In the genomic region with DNA sequence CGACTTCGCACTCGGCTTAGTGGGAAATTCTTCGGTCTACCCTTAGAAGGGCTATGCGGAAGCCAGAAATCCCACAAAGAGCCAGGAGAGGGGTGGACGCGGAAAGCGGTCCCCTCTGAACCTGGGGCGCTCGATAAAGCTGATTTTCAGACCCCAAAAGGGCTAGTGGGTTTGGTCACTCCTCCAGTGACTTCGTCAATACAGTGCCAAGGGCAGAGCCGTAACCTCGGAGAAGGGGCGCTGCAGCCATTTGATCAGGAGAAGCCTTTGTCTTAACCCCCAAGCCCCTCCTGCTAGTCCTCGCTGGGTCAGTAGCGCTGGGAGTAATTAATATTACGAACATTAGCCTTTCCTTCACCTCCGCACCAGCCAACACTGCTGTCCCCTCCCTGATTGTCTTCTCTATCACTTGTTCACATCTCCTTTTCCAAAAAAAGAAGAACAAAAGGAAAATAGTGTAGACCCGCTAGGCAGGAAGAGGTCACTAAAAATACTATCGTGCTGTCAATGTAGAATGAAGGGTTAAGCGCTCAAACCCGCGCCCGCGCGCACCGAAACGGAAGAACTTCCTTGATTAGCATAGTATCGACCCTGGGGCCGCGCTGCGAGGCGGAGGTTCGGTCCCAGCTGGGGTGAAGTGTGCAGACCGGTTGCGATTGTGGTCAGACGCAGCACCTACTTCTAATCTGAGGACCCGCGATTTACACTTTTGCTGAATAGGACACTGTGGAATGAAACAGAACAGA, we compare ENCODE assay signal across 8 cellular contexts.
DNase-seq lines count a peak whose midpoint lies in the region; ATAC-seq, FAIRE-seq and TF ChIP-seq lines count a peak whose summit lies in the region.

No MANE protein-coding gene starts in this region.

- H3K4me3 ChIP-seq in endothelial cell of umbilical vein (replicated peaks in 1 of 3; ENCODE audit: insufficient read depth in 1 of 3, low read depth in 1 of 3, low read length in 3 of 3): peak overlapping the region; percentile 19 to 82 (median 69)

- peaks cover 28% of the 10 kb centered on the region for H3K4me1 ChIP-seq in endothelial cell of umbilical vein (ENCODE audit: control insufficient read depth, extremely low read depth, insufficient read depth, low read length)

- TF ChIP-seq CTCF in endothelial cell of umbilical vein (IDR thresholded peaks at IDR 0.05; ENCODE audit: extremely low read depth in 1 of 2, insufficient read depth in 1 of 2, low read depth in 1 of 2, low read length in 2 of 2): no peak

- peak overlapping the region; percentile 58 for H3K9ac ChIP-seq in endothelial cell of umbilical vein (replicated peaks; ENCODE audit: extremely low read depth, insufficient read depth, low read length)

- no peaks in the 10 kb centered on the region for H4K20me1 ChIP-seq in endothelial cell of umbilical vein (replicated peaks; ENCODE audit: control insufficient read depth, extremely low read depth, insufficient read depth, low read length)

- no TSS peak for BruUV-seq in endothelial cell of umbilical vein (replicated peaks; lab: Mats Ljungman, UMichigan)

- peaks cover 13 to 18% of the 10 kb centered on the region in 2 experiments for H3K27me3 ChIP-seq in endothelial cell of umbilical vein (ENCODE audit: control insufficient read depth in 2 of 2, insufficient read depth in 2 of 2, low read length in 2 of 2)

- POLR2A ChIA-PET in HEK293T (lab: Yijun Ruan, JAX): interaction anchor here (1.0 to 1.3 kb wide), 5 partner anchors 10 to 307 kb away, joined by 3 to 4 read pairs (median 3); no protein-coding TSS in a partner anchor
- POLR2A ChIA-PET in endothelial cell of umbilical vein (lab: Charles Lee): interaction anchor here (1.0 kb wide), 1 partner anchor 7 kb away, joined by 3 read pairs; no protein-coding TSS in a partner anchor

- H3K27me3 Mint-ChIP-seq in stimulated activated naive B cell treated with anti-CD40 and anti-IgM and Interleukin-4, amounts not matched to agents 10 μg/mL and 1 μg/mL and 100 μg/mL, for 72 hours: peaks cover 8 to 25% of the 10 kb centered on the region in 2 donors

- no peaks in the 10 kb centered on the region for H3K36me3 ChIP-seq in endothelial cell of umbilical vein (ENCODE audit: control insufficient read depth in 2 of 2, extremely low read depth in 1 of 2, insufficient read depth in 2 of 2, low read length in 2 of 2)

- CTCF ChIA-PET in HEK293T (lab: Yijun Ruan, JAX): interaction anchor here (0.6 to 2.1 kb wide), 3 partner anchors 9 to 316 kb away, joined by 4 to 5 read pairs (median 4); no protein-coding TSS in a partner anchor
- CTCF ChIA-PET in endothelial cell of umbilical vein (lab: Charles Lee): interaction anchor here (0.9 to 1.5 kb wide), 5 partner anchors 21 to 401 kb away, joined by 3 to 5 read pairs (median 3); no protein-coding TSS in a partner anchor

- peak overlapping the region; percentile 94 for H3K4me2 ChIP-seq in endothelial cell of umbilical vein (ENCODE audit: insufficient read depth, low read length)

- no peak for FAIRE-seq in endothelial cell of umbilical vein (lab: Jason Lieb, UNC)

- no peaks in the 10 kb centered on the region for H3K9me1 ChIP-seq in endothelial cell of umbilical vein (replicated peaks; ENCODE audit: control insufficient read depth, extremely low read depth, insufficient read depth, low read length)

- intact Hi-C loops in endothelial cell of umbilical vein (cut with micrococcal nuclease): loop anchor here (1.0 to 10.0 kb wide), 4 partner anchors 65 to 383 kb away; no protein-coding TSS in a partner anchor

- TF ChIP-seq POLR2A in endothelial cell of umbilical vein (IDR thresholded peaks at IDR 0.05; ENCODE audit: low read depth, low read length): no peak

- H3K79me2 ChIP-seq in endothelial cell of umbilical vein (ENCODE audit: control insufficient read depth, insufficient read depth, low read length): no peaks in the 10 kb centered on the region

- H3K9me3 Mint-ChIP-seq in stimulated activated naive B cell treated with anti-CD40 and anti-IgM and Interleukin-4, amounts not matched to agents 10 μg/mL and 1 μg/mL and 100 μg/mL, for 72 hours: peaks cover 0 to 2% of the 10 kb centered on the region in 2 donors

- peaks cover 21 to 36% of the 10 kb centered on the region in 2 donors for H3K4me1 Mint-ChIP-seq in stimulated activated naive B cell treated with anti-CD40 and anti-IgM and Interleukin-4, amounts not matched to agents 10 μg/mL and 1 μg/mL and 100 μg/mL, for 72 hours

- DNase-seq in EH (ENCODE audit: low read depth) (peak; percentile 9), HEK293T (ENCODE audit: extremely low spot score) (peak; percentile 53), NCI-H2171 treated with DMSO at 0.1 percent for 48 hours (lab: John Stamatoyannopoulos, UW) (peak; percentile 39), endothelial cell of umbilical vein (ENCODE audit: low read depth, low spot score) (peak; percentile 34), mucosa of gallbladder (ENCODE audit: low spot score) (peak; percentile 74)
- peak; percentile 49 for DNase-seq in activated CD8-positive, alpha-beta memory T cell treated with anti-CD3 and anti-CD28 coated beads, Interleukin-2, amount 50 U/mL, for 4 hours
- DNase-seq in stimulated activated naive B cell treated with anti-CD40 and anti-IgM and Interleukin-4, amounts not matched to agents 10 μg/mL and 1 μg/mL and 100 μg/mL, for 72 hours: peak; percentile 39

- no peaks in the 10 kb centered on the region for H3K9me3 ChIP-seq in endothelial cell of umbilical vein (replicated peaks; ENCODE audit: control insufficient read depth, insufficient read depth, low read length)

- H3K27ac ChIP-seq in endothelial cell of umbilical vein (ENCODE audit: insufficient read depth, low read depth, low read length): no peak overlapping the region

- dilution Hi-C loops in endothelial cell of umbilical vein (cut with MboI; ENCODE audit: extremely low pct_ligation_motif_present, low sequenced_read_pairs): no loop called here

- H3K27ac Mint-ChIP-seq in stimulated activated naive B cell treated with anti-CD40 and anti-IgM and Interleukin-4, amounts not matched to agents 10 μg/mL and 1 μg/mL and 100 μg/mL, for 72 hours: no peak overlapping the region

- peak overlapping the region; percentile 96 for H2AFZ ChIP-seq in endothelial cell of umbilical vein (ENCODE audit: low read depth, low read length)

- H3K36me3 Mint-ChIP-seq in stimulated activated naive B cell treated with anti-CD40 and anti-IgM and Interleukin-4, amounts not matched to agents 10 μg/mL and 1 μg/mL and 100 μg/mL, for 72 hours: no peaks in the 10 kb centered on the region

- ATAC-seq in stimulated activated naive B cell treated with anti-CD40 and anti-IgM and Interleukin-4, amounts not matched to agents 10 μg/mL and 1 μg/mL and 100 μg/mL, for 72 hours (replicated peaks): peak; percentile 56 to 58
- ATAC-seq in HG03097 (IDR thresholded peaks at IDR 0.05; ENCODE audit: low FRiP score, unreplicated experiment): no peak

- H3K4me3 Mint-ChIP-seq in stimulated activated naive B cell treated with anti-CD40 and anti-IgM and Interleukin-4, amounts not matched to agents 10 μg/mL and 1 μg/mL and 100 μg/mL, for 72 hours: peak overlapping the region; percentile 85 to 91

TF ChIP-seq in HEK293T, 16 proteins besides CTCF, POLR2A, EP300 and RAD21:
- TF ChIP-seq, protein P1, sequence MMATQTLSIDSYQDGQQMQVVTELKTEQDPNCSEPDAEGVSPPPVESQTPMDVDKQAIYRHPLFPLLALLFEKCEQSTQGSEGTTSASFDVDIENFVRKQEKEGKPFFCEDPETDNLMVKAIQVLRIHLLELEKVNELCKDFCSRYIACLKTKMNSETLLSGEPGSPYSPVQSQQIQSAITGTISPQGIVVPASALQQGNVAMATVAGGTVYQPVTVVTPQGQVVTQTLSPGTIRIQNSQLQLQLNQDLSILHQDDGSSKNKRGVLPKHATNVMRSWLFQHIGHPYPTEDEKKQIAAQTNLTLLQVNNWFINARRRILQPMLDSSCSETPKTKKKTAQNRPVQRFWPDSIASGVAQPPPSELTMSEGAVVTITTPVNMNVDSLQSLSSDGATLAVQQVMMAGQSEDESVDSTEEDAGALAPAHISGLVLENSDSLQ (IDR thresholded peaks at IDR 0.05): no peak
- peak; percentile 49 for TF ChIP-seq L3MBTL2 (conservative IDR thresholded peaks at IDR 0.05)

TF ChIP-seq in endothelial cell of umbilical vein, 7 proteins besides CTCF, POLR2A, EP300 and RAD21:
- no peak for TF ChIP-seq JUN (IDR thresholded peaks at IDR 0.05; ENCODE audit: borderline replicate concordance, insufficient read depth, insufficient read length, low read depth)
- no peak for TF ChIP-seq GATA2 (IDR thresholded peaks at IDR 0.05; ENCODE audit: insufficient read depth, insufficient read length, low read depth, low read length)
- TF ChIP-seq POLR2AphosphoS5 (IDR thresholded peaks at IDR 0.05; ENCODE audit: insufficient read depth, low read depth, low read length): no peak
- TF ChIP-seq, protein P2, sequence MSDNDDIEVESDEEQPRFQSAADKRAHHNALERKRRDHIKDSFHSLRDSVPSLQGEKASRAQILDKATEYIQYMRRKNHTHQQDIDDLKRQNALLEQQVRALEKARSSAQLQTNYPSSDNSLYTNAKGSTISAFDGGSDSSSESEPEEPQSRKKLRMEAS (IDR thresholded peaks at IDR 0.05; ENCODE audit: insufficient read depth, insufficient read length): no peak
- TF ChIP-seq EZH2 (IDR thresholded peaks at IDR 0.05; ENCODE audit: borderline replicate concordance, low read depth, low read length, severe bottlenecking): no peak
- TF ChIP-seq MYC (IDR thresholded peaks at IDR 0.05; ENCODE audit: low read depth, low read length): no peak
- TF ChIP-seq FOS (IDR thresholded peaks at IDR 0.05; ENCODE audit: borderline replicate concordance, insufficient read depth, low read length): no peak

Comparison
In these comparisons a context has a peak if more than half of its experiments do, and no peak if none do; other contexts are left out.
1. DNase-seq: peak in every context shown above with its lines; median percentile 74 in mucosa of gallbladder; 53 in HEK293T; 49 in activated CD8-positive, alpha-beta memory T cell treated with anti-CD3 and anti-CD28 coated beads, Interleukin-2, amount 50 U/mL, for 4 hours; 39 in NCI-H2171 treated with DMSO at 0.1 percent for 48 hours; 39 in stimulated activated naive B cell treated with anti-CD40 and anti-IgM and Interleukin-4, amounts not matched to agents 10 μg/mL and 1 μg/mL and 100 μg/mL, for 72 hours; 34 in endothelial cell of umbilical vein; 9 in EH.